In the genomic region with DNA sequence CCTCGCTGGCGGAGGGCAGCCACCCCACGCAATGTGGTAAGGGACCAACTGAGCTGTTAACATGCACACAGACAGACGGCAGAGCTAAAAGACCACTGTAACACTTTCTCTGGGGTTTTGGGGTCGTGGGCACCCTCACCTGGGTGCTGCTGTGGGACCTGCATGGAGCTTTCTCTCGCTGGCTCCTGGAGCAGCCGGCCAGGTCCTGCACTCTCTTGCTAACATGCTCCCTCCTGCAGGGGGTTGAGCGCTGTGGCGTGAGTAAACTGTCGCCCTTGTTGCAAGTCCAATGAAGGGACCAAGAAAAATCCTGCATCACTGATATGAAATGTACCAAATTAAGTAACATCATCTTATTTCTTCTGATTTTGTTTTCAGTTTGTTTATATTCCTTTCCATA, we compare ENCODE assay signal across 2 cellular contexts.
TF ChIP-seq lines count a peak whose summit lies in the region.

No MANE protein-coding gene starts in this region.

TF ChIP-seq in GM23338, 12 proteins besides CTCF, POLR2A, EP300 and RAD21 (continued from another document):
- no peak for TF ChIP-seq REST (IDR thresholded peaks at IDR 0.05; ENCODE audit: unreplicated experiment)
- no peak for TF ChIP-seq POLR2AphosphoS5 (IDR thresholded peaks at IDR 0.05; ENCODE audit: low read depth)
- TF ChIP-seq ZNF331 (CRISPR knock-in tag; IDR thresholded peaks at IDR 0.05; ENCODE audit: low read depth) = no peak
- TF ChIP-seq, protein P1, sequence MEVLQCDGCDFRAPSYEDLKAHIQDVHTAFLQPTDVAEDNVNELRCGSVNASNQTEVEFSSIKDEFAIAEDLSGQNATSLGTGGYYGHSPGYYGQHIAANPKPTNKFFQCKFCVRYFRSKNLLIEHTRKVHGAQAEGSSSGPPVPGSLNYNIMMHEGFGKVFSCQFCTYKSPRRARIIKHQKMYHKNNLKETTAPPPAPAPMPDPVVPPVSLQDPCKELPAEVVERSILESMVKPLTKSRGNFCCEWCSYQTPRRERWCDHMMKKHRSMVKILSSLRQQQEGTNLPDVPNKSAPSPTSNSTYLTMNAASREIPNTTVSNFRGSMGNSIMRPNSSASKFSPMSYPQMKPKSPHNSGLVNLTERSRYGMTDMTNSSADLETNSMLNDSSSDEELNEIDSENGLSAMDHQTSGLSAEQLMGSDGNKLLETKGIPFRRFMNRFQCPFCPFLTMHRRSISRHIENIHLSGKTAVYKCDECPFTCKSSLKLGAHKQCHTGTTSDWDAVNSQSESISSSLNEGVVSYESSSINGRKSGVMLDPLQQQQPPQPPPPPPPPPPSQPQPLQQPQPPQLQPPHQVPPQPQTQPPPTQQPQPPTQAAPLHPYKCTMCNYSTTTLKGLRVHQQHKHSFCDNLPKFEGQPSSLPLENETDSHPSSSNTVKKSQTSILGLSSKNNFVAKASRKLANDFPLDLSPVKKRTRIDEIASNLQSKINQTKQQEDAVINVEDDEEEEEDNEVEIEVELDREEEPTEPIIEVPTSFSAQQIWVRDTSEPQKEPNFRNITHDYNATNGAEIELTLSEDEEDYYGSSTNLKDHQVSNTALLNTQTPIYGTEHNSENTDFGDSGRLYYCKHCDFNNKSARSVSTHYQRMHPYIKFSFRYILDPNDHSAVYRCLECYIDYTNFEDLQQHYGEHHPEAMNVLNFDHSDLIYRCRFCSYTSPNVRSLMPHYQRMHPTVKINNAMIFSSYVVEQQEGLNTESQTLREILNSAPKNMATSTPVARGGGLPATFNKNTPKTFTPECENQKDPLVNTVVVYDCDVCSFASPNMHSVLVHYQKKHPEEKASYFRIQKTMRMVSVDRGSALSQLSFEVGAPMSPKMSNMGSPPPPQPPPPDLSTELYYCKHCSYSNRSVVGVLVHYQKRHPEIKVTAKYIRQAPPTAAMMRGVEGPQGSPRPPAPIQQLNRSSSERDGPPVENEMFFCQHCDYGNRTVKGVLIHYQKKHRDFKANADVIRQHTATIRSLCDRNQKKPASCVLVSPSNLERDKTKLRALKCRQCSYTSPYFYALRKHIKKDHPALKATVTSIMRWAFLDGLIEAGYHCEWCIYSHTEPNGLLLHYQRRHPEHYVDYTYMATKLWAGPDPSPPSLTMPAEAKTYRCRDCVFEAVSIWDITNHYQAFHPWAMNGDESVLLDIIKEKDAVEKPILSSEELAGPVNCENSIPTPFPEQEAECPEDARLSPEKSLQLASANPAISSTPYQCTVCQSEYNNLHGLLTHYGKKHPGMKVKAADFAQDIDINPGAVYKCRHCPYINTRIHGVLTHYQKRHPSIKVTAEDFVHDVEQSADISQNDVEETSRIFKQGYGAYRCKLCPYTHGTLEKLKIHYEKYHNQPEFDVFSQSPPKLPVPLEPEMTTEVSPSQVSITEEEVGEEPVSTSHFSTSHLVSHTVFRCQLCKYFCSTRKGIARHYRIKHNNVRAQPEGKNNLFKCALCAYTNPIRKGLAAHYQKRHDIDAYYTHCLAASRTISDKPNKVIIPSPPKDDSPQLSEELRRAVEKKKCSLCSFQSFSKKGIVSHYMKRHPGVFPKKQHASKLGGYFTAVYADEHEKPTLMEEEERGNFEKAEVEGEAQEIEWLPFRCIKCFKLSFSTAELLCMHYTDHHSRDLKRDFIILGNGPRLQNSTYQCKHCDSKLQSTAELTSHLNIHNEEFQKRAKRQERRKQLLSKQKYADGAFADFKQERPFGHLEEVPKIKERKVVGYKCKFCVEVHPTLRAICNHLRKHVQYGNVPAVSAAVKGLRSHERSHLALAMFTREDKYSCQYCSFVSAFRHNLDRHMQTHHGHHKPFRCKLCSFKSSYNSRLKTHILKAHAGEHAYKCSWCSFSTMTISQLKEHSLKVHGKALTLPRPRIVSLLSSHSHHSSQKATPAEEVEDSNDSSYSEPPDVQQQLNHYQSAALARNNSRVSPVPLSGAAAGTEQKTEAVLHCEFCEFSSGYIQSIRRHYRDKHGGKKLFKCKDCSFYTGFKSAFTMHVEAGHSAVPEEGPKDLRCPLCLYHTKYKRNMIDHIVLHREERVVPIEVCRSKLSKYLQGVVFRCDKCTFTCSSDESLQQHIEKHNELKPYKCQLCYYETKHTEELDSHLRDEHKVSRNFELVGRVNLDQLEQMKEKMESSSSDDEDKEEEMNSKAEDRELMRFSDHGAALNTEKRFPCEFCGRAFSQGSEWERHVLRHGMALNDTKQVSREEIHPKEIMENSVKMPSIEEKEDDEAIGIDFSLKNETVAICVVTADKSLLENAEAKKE (CRISPR knock-in tag; IDR thresholded peaks at IDR 0.05) = no peak
- TF ChIP-seq EZH2phosphoT487 (IDR thresholded peaks at IDR 0.05; ENCODE audit: unreplicated experiment) = no peak

TF ChIP-seq in WTC11, 78 proteins besides CTCF, POLR2A, EP300 and RAD21 (continued from another document):
- TF ChIP-seq, protein P2, sequence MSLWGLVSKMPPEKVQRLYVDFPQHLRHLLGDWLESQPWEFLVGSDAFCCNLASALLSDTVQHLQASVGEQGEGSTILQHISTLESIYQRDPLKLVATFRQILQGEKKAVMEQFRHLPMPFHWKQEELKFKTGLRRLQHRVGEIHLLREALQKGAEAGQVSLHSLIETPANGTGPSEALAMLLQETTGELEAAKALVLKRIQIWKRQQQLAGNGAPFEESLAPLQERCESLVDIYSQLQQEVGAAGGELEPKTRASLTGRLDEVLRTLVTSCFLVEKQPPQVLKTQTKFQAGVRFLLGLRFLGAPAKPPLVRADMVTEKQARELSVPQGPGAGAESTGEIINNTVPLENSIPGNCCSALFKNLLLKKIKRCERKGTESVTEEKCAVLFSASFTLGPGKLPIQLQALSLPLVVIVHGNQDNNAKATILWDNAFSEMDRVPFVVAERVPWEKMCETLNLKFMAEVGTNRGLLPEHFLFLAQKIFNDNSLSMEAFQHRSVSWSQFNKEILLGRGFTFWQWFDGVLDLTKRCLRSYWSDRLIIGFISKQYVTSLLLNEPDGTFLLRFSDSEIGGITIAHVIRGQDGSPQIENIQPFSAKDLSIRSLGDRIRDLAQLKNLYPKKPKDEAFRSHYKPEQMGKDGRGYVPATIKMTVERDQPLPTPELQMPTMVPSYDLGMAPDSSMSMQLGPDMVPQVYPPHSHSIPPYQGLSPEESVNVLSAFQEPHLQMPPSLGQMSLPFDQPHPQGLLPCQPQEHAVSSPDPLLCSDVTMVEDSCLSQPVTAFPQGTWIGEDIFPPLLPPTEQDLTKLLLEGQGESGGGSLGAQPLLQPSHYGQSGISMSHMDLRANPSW (CRISPR knock-in tag; conservative IDR thresholded peaks at IDR 0.05; ENCODE audit: low read depth) = no peak
- TF ChIP-seq, protein P3, sequence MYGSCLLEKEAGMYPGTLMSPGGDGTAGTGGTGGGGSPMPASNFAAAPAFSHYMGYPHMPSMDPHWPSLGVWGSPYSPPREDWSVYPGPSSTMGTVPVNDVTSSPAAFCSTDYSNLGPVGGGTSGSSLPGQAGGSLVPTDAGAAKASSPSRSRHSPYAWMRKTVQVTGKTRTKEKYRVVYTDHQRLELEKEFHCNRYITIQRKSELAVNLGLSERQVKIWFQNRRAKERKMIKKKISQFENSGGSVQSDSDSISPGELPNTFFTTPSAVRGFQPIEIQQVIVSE (CRISPR knock-in tag; IDR thresholded peaks at IDR 0.05; ENCODE audit: borderline replicate concordance) = no peak
- TF ChIP-seq NFATC4 (CRISPR knock-in tag; IDR thresholded peaks at IDR 0.05) = no peak
